Comparison of ENCODE assay signal across 9 cellular contexts in the genomic region with DNA sequence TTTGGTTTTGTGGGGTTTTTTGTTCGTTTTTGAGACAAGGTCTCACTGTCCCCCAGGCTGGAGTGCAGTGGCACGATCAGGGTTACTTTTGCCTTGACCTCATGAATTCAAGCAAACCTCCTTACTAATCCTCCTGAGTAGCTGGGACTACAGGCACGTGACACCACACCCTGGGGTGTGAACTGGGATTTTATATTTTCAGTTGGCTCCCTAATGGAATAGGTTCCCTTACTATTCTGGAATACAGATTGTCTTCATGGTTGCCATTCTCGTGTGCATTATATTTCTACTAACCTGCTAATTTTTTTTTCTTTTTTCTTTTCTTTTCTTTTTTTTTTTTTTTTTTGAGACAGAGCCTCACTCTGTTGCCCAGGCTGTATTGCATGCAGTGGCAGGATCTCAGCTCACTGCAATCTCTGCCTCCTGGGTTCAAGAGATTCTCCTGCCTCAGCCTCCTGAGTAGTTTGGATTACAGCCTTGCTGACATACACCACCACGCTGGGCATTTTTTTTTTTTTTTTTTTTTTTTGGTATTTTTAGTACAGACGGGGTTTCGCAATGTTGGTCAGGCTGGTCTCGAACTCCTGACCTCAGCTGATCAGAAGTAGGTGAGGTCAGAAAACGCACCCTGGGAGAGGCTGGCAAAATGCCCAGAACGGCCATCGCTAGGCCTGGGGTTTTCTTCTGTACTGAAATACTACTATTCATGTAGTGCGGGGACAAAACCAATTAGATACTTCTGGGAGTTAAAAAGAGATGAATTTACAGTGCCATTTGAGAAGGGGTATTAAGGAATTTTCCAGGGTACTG. TPM values are rescaled to one million over a fixed set of nuclear protein-coding genes. Genes with fewer than 3 reads are reported as not detected.
DNase-seq lines count a peak whose midpoint lies in the region; TF ChIP-seq lines count a peak whose summit lies in the region.
"Not testable (repeated sequence)": the region's sequence is repeated elsewhere in the genome, so short reads cannot be mapped to it uniquely, and the experiment has no call there.
"Had no signal": no experiment of that assay in that cellular context is flagged by ENCODE, and none has a peak within 500 bp of the region (broad histone marks: within the 10 kb centered on the region; RNA-seq: fewer than 3 reads in every experiment).

No MANE protein-coding gene starts in this region.

- POLR2A ChIA-PET in OCI-LY7 (lab: Charles Lee) = interaction anchor here (0.8 to 2.1 kb wide), 2 partner anchors 26 to 33 kb away, joined by 3 to 10 read pairs; no protein-coding TSS in a partner anchor

- DNase-seq in EL = peak; percentile 49
- not testable (repeated sequence) for DNase-seq in LNCaP clone FGC (ENCODE audit: low read depth)
- DNase-seq in OCI-LY7 (ENCODE audit: low spot score) = peak; percentile 46
- peak; percentile 36 to 53 for DNase-seq in activated CD4-positive, alpha-beta T cell treated with anti-CD3 and anti-CD28 coated beads, Interleukin-2, amount 50 U/mL, for 48 hours
- DNase-seq in brain pericyte (ENCODE audit: low read depth, low spot score) = peak; percentile 10
- DNase-seq in cardiac muscle cell (ENCODE audit: low read depth in 1 of 2, low spot score in 1 of 2) = peak; percentile 1 to 54
- DNase-seq in pons (ENCODE audit: low spot score) = peak; percentile 25

- CTCF ChIA-PET in OCI-LY7 (lab: Charles Lee; ENCODE audit: unreplicated experiment) = not testable (repeated sequence)

- H3K4me1 ChIP-seq in OCI-LY7 (ENCODE audit: insufficient read depth, low read length, poor library complexity, severe bottlenecking) (peaks cover 44% of the 10 kb centered on the region), cardiac muscle cell (ENCODE audit: low read depth) (peaks cover 11% of the 10 kb centered on the region)

- not testable (repeated sequence) for H3K79me2 ChIP-seq in OCI-LY7 (ENCODE audit: insufficient read depth, low read depth, low read length)

- H3K4me3 ChIP-seq in LNCaP clone FGC (ENCODE audit: low read depth, low read length) (peak overlapping the region; percentile 51), OCI-LY7 (ENCODE audit: low read depth, low read length, poor library complexity, severe bottlenecking) (peak overlapping the region; percentile 64)
- not testable (repeated sequence) for H3K4me3 ChIP-seq in cardiac muscle cell

- H3K27ac ChIP-seq in OCI-LY7 (ENCODE audit: low read depth, low read length, poor library complexity, severe bottlenecking) = peak overlapping the region; percentile 85
- peak overlapping the region; percentile 99 for H3K27ac ChIP-seq in cardiac muscle cell

- H2AFZ ChIP-seq in OCI-LY7 (ENCODE audit: low read length) = peak overlapping the region; percentile 81; the same call in 1 of the 2 replicates

- not testable (repeated sequence) for BruUV-seq in OCI-LY7 (replicated peaks; lab: Mats Ljungman, UMichigan)

- H3K9me3 ChIP-seq in OCI-LY7 (ENCODE audit: low read length); cardiac muscle cell (ENCODE audit: low read depth): not testable (repeated sequence)

- H3K36me3 ChIP-seq in OCI-LY7 (ENCODE audit: insufficient read depth, low read length); cardiac muscle cell: not testable (repeated sequence)

- intact Hi-C loops in OCI-LY7 (cut with micrococcal nuclease; ENCODE audit: unreplicated experiment) = not testable (repeated sequence)

- not testable (repeated sequence) for TF ChIP-seq CTCF in LNCaP clone FGC (IDR thresholded peaks at IDR 0.05; ENCODE audit: control insufficient read depth, extremely low read depth, insufficient read depth); cardiac muscle cell (IDR thresholded peaks at IDR 0.05; ENCODE audit: low read depth, low read length)
- 0 out of 2 replicates have a peak, but pooled peaks have one; percentile 24 for TF ChIP-seq CTCF in OCI-LY7 (conservative IDR thresholded peaks at IDR 0.05; ENCODE audit: low read length)

- not testable (repeated sequence) for H4K20me1 ChIP-seq in OCI-LY7 (ENCODE audit: insufficient read depth, low read length)

- peak overlapping the region; percentile 85 for H3K4me2 ChIP-seq in OCI-LY7 (ENCODE audit: low read length)

- not testable (repeated sequence) for H3K9me2 ChIP-seq in OCI-LY7 (ENCODE audit: insufficient read depth, low read length)

- not testable (repeated sequence) for H3K27me3 ChIP-seq in cardiac muscle cell

RNA-seq across cellular contexts. Expression of a gene that starts 42.5 kb away (rescaled TPM):
- not detected in 2 replicates for total RNA-seq in OCI-LY7 (2014; rRNA removed; shearing (Covaris generic))
- total RNA-seq in OCI-LY7 (2022) = not detected in 2 replicates
- total RNA-seq in cardiac muscle cell = not detected in 2 replicates
- not detected in 2 replicates for polyA plus RNA-seq in cardiac muscle cell
- total RNA-seq: foreskin keratinocyte, left ventricle myocardium superior had no signal
- polyA plus RNA-seq: foreskin keratinocyte had no signal
